In genomic region chr2:203016716-203017115, GRCh38 we compare ENCODE assay signal across 8 cellular contexts. TPM values are rescaled to one million over a fixed set of nuclear protein-coding genes. Genes with fewer than 3 reads are reported as not detected.
DNase-seq lines count a peak whose midpoint lies in the region; ATAC-seq and TF ChIP-seq lines count a peak whose summit lies in the region.

No MANE protein-coding gene starts in this region.

- H3K27ac ChIP-seq in DND-41 (ENCODE audit: low read length) = no peak overlapping the region

- no peaks in the 10 kb centered on the region for H3K36me3 ChIP-seq in DND-41 (ENCODE audit: insufficient read depth, low read length)

- TF ChIP-seq CTCF in DND-41 (IDR thresholded peaks at IDR 0.05; ENCODE audit: borderline replicate concordance, extremely low read depth, low read length, poor library complexity, severe bottlenecking) (no peak), WI38 (IDR thresholded peaks at IDR 0.05; ENCODE audit: low read depth, low read length) (no peak), fibroblast of pulmonary artery (IDR thresholded peaks at IDR 0.05; ENCODE audit: low read length, missing control alignments) (no peak)

- ATAC-seq in DND-41 (ENCODE audit: insufficient read depth, low read depth) = no peak

- H3K9ac ChIP-seq in DND-41 (ENCODE audit: low read depth, low read length) = peak overlapping the region; percentile 33

- H3K4me2 ChIP-seq in DND-41 (ENCODE audit: insufficient read depth, low read length) = peak overlapping the region; percentile 83

- H3K9me3 ChIP-seq in DND-41 (ENCODE audit: insufficient read depth, low read length, severe bottlenecking) = no peaks in the 10 kb centered on the region

- H4K20me1 ChIP-seq in DND-41 (ENCODE audit: insufficient read depth, low read length) = no peaks in the 10 kb centered on the region

- H3K4me1 ChIP-seq in DND-41 (ENCODE audit: insufficient read depth, low read length) = peaks cover 55% of the 10 kb centered on the region

- H3K4me3 ChIP-seq in DND-41 (ENCODE audit: low read depth in 1 of 2, low read length in 2 of 2) (peak overlapping the region in 1 of 2 experiments; percentile 21; a peak in 2 of 4 replicates), WI38 (ENCODE audit: low read depth, low read length) (peak overlapping the region; percentile 97), fibroblast of pulmonary artery (replicated peaks; ENCODE audit: low read depth, low read length) (peak overlapping the region; percentile 98)

- H3K79me2 ChIP-seq in DND-41 (ENCODE audit: insufficient read depth, low read length) = 0 out of 2 replicates have a peak, but pooled peaks cover 4% of the 10 kb centered on the region

- H3K27me3 ChIP-seq in DND-41 (ENCODE audit: insufficient read depth, low read length, poor library complexity) = no peaks in the 10 kb centered on the region

- DNase-seq in DND-41 (no peak), fibroblast of pulmonary artery (ENCODE audit: low read depth) (no peak), renal cortical epithelial cell (ENCODE audit: low read depth) (peak; percentile 41), GF-D8 (lab: John Stamatoyannopoulos, UW) (no peak), activated gamma-delta T cell (lab: John Stamatoyannopoulos, UW) (no peak), retina (no peak), activated T-cell treated with anti-CD3 and anti-CD28 coated beads for 4 hours (no peak)

- peak overlapping the region; percentile 36; the same call in 1 of the 2 replicates for H2AFZ ChIP-seq in DND-41 (ENCODE audit: low read depth, low read length)

RNA-seq across cellular contexts. Expression of gene NBEAL1, which starts 2.0 kb away (rescaled TPM):
- 55.0 and 108 TPM in 2 replicates for total RNA-seq in renal cortical epithelial cell
